Comparison of ENCODE assay signal across 1 cellular context in genomic region chr6:79808846-79809245, GRCh38.
TF ChIP-seq lines count a peak whose summit lies in the region.

No MANE protein-coding gene starts in this region.

TF ChIP-seq in SK-N-SH treated with all-trans-retinoic acid at 6 μM for 48 hours, 23 proteins besides CTCF, POLR2A, EP300 and RAD21 (continued from another document):
- no peak for TF ChIP-seq TSHZ2 (CRISPR knock-in tag; IDR thresholded peaks at IDR 0.05)
- no peak for TF ChIP-seq ZNF565 (CRISPR knock-in tag; conservative IDR thresholded peaks at IDR 0.05; ENCODE audit: low read depth)
- TF ChIP-seq ZNF70 (CRISPR knock-in tag; IDR thresholded peaks at IDR 0.05) = no peak
- TF ChIP-seq ESRRG (CRISPR knock-in tag; IDR thresholded peaks at IDR 0.05) = no peak
- TF ChIP-seq TCF4 (CRISPR knock-in tag; IDR thresholded peaks at IDR 0.05; ENCODE audit: borderline replicate concordance) = no peak
- no peak for TF ChIP-seq ZC3H10 (CRISPR knock-in tag; IDR thresholded peaks at IDR 0.05)
- no peak for TF ChIP-seq ARNTL (CRISPR knock-in tag; IDR thresholded peaks at IDR 0.05; ENCODE audit: borderline replicate concordance, low read depth)
- TF ChIP-seq CREB5 (CRISPR knock-in tag; IDR thresholded peaks at IDR 0.05; ENCODE audit: low read depth) = no peak
- no peak for TF ChIP-seq ISL1 (CRISPR knock-in tag; IDR thresholded peaks at IDR 0.05)
- no peak for TF ChIP-seq TOX (CRISPR knock-in tag; IDR thresholded peaks at IDR 0.05; ENCODE audit: borderline replicate concordance)
- TF ChIP-seq GLIS3 (CRISPR knock-in tag; IDR thresholded peaks at IDR 0.05) = no peak
